1 cellular context compared by ENCODE assay signal in genomic region chr5:132003170-132003744, GRCh38.
TF ChIP-seq lines count a peak whose summit lies in the region.

No MANE protein-coding gene starts in this region.

TF ChIP-seq in HepG2, 621 proteins besides CTCF, POLR2A, EP300 and RAD21 (continued from another document and continues in another):
- TF ChIP-seq ZHX2 (IDR thresholded peaks at IDR 0.05; ENCODE audit: low read depth) (0 out of 2 replicates have a peak, but pooled peaks have one; percentile 27), ZHX2 (CRISPR knock-in tag; IDR thresholded peaks at IDR 0.05; ENCODE audit: borderline replicate concordance) (no peak), ZNF766 (CRISPR knock-in tag; IDR thresholded peaks at IDR 0.05; ENCODE audit: borderline replicate concordance) (no peak; the same call in 1 of the 2 replicates), MIER2 (CRISPR knock-in tag; IDR thresholded peaks at IDR 0.05) (peak; percentile 88), ZNF3 (CRISPR knock-in tag; IDR thresholded peaks at IDR 0.05) (no peak), ZZZ3 (CRISPR knock-in tag; IDR thresholded peaks at IDR 0.05; ENCODE audit: borderline replicate concordance) (peak; percentile 72; the same call in 1 of the 2 replicates), ZNF441 (CRISPR knock-in tag; IDR thresholded peaks at IDR 0.05; ENCODE audit: borderline replicate concordance) (peak; percentile 59; the same call in 1 of the 2 replicates), TRIM24 (CRISPR knock-in tag; IDR thresholded peaks at IDR 0.05) (no peak), KLF6 (CRISPR knock-in tag; IDR thresholded peaks at IDR 0.05) (0 out of 2 replicates have a peak, but pooled peaks have one; percentile 52), NFKB2 (CRISPR knock-in tag; IDR thresholded peaks at IDR 0.05; ENCODE audit: borderline replicate concordance) (peak; percentile 51; the same call in 1 of the 2 replicates), RERE (CRISPR knock-in tag; IDR thresholded peaks at IDR 0.05; ENCODE audit: low read depth) (no peak), TRAFD1 (CRISPR knock-in tag; IDR thresholded peaks at IDR 0.05; ENCODE audit: borderline replicate concordance) (no peak), FOXK1 (CRISPR knock-in tag; IDR thresholded peaks at IDR 0.05; ENCODE audit: borderline replicate concordance, low read depth) (no peak; the same call in 1 of the 2 replicates), FOXP4 (CRISPR knock-in tag; IDR thresholded peaks at IDR 0.05) (peak; percentile 69), RFXAP (CRISPR knock-in tag; IDR thresholded peaks at IDR 0.05; ENCODE audit: borderline replicate concordance) (no peak; the same call in 1 of the 2 replicates), ZNF550 (CRISPR knock-in tag; IDR thresholded peaks at IDR 0.05; ENCODE audit: borderline replicate concordance) (no peak), TBX3 (IDR thresholded peaks at IDR 0.05; ENCODE audit: borderline replicate concordance) (no peak), SIX4 (CRISPR knock-in tag; IDR thresholded peaks at IDR 0.05) (no peak; the same call in 1 of the 2 replicates), ZNF629 (CRISPR knock-in tag; conservative IDR thresholded peaks at IDR 0.05) (0 out of 2 replicates have a peak, but pooled peaks have one; percentile 26), ZNF660 (CRISPR knock-in tag; IDR thresholded peaks at IDR 0.05; ENCODE audit: borderline replicate concordance, low read depth) (no peak), REPIN1 (CRISPR knock-in tag; IDR thresholded peaks at IDR 0.05; ENCODE audit: borderline replicate concordance, low read depth) (0 out of 2 replicates have a peak, but pooled peaks have one; percentile 40), SNAPC5 (CRISPR knock-in tag; IDR thresholded peaks at IDR 0.05; ENCODE audit: borderline replicate concordance) (no peak), ZNF121 (CRISPR knock-in tag; IDR thresholded peaks at IDR 0.05) (peak; percentile 61; the same call in 1 of the 2 replicates), PAF1 (CRISPR knock-in tag; IDR thresholded peaks at IDR 0.05) (no peak), RARA (CRISPR knock-in tag; IDR thresholded peaks at IDR 0.05) (peak; percentile 61), ARID2 (CRISPR knock-in tag; IDR thresholded peaks at IDR 0.05; ENCODE audit: borderline replicate concordance) (no peak), TFAP4 (IDR thresholded peaks at IDR 0.05; ENCODE audit: borderline replicate concordance, low read depth) (no peak; the same call in 1 of the 2 replicates), KDM3A (CRISPR knock-in tag; IDR thresholded peaks at IDR 0.05; ENCODE audit: low read depth) (peak; percentile 65; the same call in 1 of the 2 replicates), SALL1 (CRISPR knock-in tag; IDR thresholded peaks at IDR 0.05) (peak; percentile 94)
- TF ChIP-seq, protein P1, sequence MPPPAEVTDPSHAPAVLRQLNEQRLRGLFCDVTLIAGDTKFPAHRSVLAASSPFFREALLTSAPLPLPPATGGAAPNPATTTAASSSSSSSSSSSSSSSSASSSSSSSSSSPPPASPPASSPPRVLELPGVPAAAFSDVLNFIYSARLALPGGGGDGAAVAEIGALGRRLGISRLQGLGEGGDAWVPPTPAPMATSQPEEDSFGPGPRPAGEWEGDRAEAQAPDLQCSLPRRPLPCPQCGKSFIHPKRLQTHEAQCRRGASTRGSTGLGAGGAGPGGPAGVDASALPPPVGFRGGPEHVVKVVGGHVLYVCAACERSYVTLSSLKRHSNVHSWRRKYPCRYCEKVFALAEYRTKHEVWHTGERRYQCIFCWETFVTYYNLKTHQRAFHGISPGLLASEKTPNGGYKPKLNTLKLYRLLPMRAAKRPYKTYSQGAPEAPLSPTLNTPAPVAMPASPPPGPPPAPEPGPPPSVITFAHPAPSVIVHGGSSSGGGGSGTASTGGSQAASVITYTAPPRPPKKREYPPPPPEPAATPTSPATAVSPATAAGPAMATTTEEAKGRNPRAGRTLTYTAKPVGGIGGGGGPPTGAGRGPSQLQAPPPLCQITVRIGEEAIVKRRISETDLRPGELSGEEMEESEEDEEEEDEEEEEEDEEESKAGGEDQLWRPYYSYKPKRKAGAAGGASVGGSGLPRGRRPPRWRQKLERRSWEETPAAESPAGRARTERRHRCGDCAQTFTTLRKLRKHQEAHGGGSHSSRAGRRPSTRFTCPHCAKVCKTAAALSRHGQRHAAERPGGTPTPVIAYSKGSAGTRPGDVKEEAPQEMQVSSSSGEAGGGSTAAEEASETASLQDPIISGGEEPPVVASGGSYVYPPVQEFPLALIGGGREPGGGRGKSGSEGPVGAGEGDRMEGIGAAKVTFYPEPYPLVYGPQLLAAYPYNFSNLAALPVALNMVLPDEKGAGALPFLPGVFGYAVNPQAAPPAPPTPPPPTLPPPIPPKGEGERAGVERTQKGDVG (CRISPR knock-in tag; IDR thresholded peaks at IDR 0.05; ENCODE audit: borderline replicate concordance): no peak
- TF ChIP-seq, protein P2, sequence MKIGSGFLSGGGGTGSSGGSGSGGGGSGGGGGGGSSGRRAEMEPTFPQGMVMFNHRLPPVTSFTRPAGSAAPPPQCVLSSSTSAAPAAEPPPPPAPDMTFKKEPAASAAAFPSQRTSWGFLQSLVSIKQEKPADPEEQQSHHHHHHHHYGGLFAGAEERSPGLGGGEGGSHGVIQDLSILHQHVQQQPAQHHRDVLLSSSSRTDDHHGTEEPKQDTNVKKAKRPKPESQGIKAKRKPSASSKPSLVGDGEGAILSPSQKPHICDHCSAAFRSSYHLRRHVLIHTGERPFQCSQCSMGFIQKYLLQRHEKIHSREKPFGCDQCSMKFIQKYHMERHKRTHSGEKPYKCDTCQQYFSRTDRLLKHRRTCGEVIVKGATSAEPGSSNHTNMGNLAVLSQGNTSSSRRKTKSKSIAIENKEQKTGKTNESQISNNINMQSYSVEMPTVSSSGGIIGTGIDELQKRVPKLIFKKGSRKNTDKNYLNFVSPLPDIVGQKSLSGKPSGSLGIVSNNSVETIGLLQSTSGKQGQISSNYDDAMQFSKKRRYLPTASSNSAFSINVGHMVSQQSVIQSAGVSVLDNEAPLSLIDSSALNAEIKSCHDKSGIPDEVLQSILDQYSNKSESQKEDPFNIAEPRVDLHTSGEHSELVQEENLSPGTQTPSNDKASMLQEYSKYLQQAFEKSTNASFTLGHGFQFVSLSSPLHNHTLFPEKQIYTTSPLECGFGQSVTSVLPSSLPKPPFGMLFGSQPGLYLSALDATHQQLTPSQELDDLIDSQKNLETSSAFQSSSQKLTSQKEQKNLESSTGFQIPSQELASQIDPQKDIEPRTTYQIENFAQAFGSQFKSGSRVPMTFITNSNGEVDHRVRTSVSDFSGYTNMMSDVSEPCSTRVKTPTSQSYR (CRISPR knock-in tag; IDR thresholded peaks at IDR 0.05; ENCODE audit: borderline replicate concordance): no peak
